ENCODE assay signal across 3 cellular contexts in genomic region chr14:81236849-81237248, GRCh38.
TF ChIP-seq lines count a peak whose summit lies in the region.

No MANE protein-coding gene starts in this region.

TF ChIP-seq in WTC11, 78 proteins besides CTCF, POLR2A, EP300 and RAD21:
- TF ChIP-seq NFYB (CRISPR knock-in tag; conservative IDR thresholded peaks at IDR 0.05; ENCODE audit: low read depth), result 0 out of 2 replicates have a peak, but pooled peaks have one; percentile 21

TF ChIP-seq in K562, 482 proteins besides CTCF, POLR2A, EP300 and RAD21:
- TF ChIP-seq NFYB (IDR thresholded peaks at IDR 0.05; ENCODE audit: extremely low read depth, insufficient read length), result peak; percentile 47
- peak; percentile 2 for TF ChIP-seq FOS (IDR thresholded peaks at IDR 0.05; ENCODE audit: extremely low read depth, insufficient read length)

TF ChIP-seq in HepG2, 621 proteins besides CTCF, POLR2A, EP300 and RAD21:
- TF ChIP-seq NFYB (CRISPR knock-in tag; IDR thresholded peaks at IDR 0.05), result peak; percentile 51
- peak; percentile 62 for TF ChIP-seq NFYC (CRISPR knock-in tag; IDR thresholded peaks at IDR 0.05)
